In genomic region chr9:137688261-137688660, GRCh38 we compare ENCODE assay signal across 21 cellular contexts.
DNase-seq lines count a peak whose midpoint lies in the region; TF ChIP-seq lines count a peak whose summit lies in the region.
"Had no signal": no experiment of that assay in that cellular context is flagged by ENCODE, and none has a peak within 500 bp of the region (broad histone marks: within the 10 kb centered on the region; RNA-seq: fewer than 3 reads in every experiment).

No MANE protein-coding gene starts in this region.

- H3K27ac Mint-ChIP-seq in activated T-cell treated with anti-CD3 and anti-CD28 coated beads, Interleukin-2, amount 50 U/mL, for 24 hours: peak overlapping the region; percentile 10

- H3K36me3 ChIP-seq in SJCRH30 (0 out of 2 replicates have a peak, but pooled peaks cover 6% of the 10 kb centered on the region), neutrophil (no peaks in the 10 kb centered on the region)
- H3K36me3 ChIP-seq: BE2C, MG63 had no signal

- H3K27me3 ChIP-seq in SJCRH30 (no peaks in the 10 kb centered on the region), neutrophil (no peaks in the 10 kb centered on the region)
- H3K27me3 ChIP-seq: BE2C, MG63 had no signal

- no peaks in the 10 kb centered on the region for H3K27me3 Mint-ChIP-seq in activated T-cell treated with anti-CD3 and anti-CD28 coated beads, Interleukin-2, amount 50 U/mL, for 24 hours

- no peak for DNase-seq in activated T-cell treated with anti-CD3 and anti-CD28 coated beads, Interleukin-2, amount 50 U/mL, for 24 hours
- no peak for DNase-seq in activated T-cell treated with anti-CD3 and anti-CD28 coated beads, Interleukin-2, amount 50 U/mL, for 1 hour
- DNase-seq in SJCRH30: no peak
- DNase-seq in HK-2 (ENCODE audit: unreplicated experiment): no peak
- DNase-seq in erythroblast (lab: John Stamatoyannopoulos, UW): no peak
- DNase-seq in SW 1271 (lab: John Stamatoyannopoulos, UW): no peak
- DNase-seq: BE2C; DMS153; DND-41; MG63; NCI-H1105 treated with DMSO at 0.1 percent for 48 hours; NCI-H146; NCI-H1930; NCI-H2107; NCI-H446; NCI-H524 treated with DMSO at 0.1 percent for 48 hours; NCI-H82; NK-92 treated with Interleukin-12 subunit alpha and Interleukin-12 subunit beta, amount 100 ng/mL, for 24 hours; RPMI8226 had no signal

- no peak for TF ChIP-seq CTCF in neutrophil (IDR thresholded peaks at IDR 0.05)

- H3K4me1 ChIP-seq in SJCRH30 (peaks cover 15% of the 10 kb centered on the region; the same call in 1 of the 2 replicates), neutrophil (ENCODE audit: control insufficient read depth in 1 of 2, insufficient read depth in 1 of 2, low read depth in 1 of 2, low read length in 1 of 2) (peaks cover 58 to 64% of the 10 kb centered on the region in 2 experiments)
- H3K4me1 ChIP-seq: BE2C had no signal

- H3K27ac ChIP-seq in SJCRH30: peak overlapping the region; percentile 12
- peak overlapping the region; percentile 62 for H3K27ac ChIP-seq in neutrophil
- H3K27ac ChIP-seq: 22Rv1 had no signal

- peaks cover 57% of the 10 kb centered on the region for H3K4me1 Mint-ChIP-seq in activated T-cell treated with anti-CD3 and anti-CD28 coated beads, Interleukin-2, amount 50 U/mL, for 24 hours (ENCODE audit: low read depth)

- TF ChIP-seq POLR2A in erythroblast (IDR thresholded peaks at IDR 0.05; ENCODE audit: low read length): no peak

- no peak overlapping the region for H3K4me3 Mint-ChIP-seq in activated T-cell treated with anti-CD3 and anti-CD28 coated beads, Interleukin-2, amount 50 U/mL, for 24 hours

- no peaks in the 10 kb centered on the region for H3K9me3 Mint-ChIP-seq in activated T-cell treated with anti-CD3 and anti-CD28 coated beads, Interleukin-2, amount 50 U/mL, for 24 hours

- H3K4me3 ChIP-seq in SJCRH30 (no peak overlapping the region), neutrophil (ENCODE audit: low read depth in 1 of 2, low read length in 1 of 2) (no peak overlapping the region)
- H3K4me3 ChIP-seq: MG63 had no signal

- H3K36me3 Mint-ChIP-seq in activated T-cell treated with anti-CD3 and anti-CD28 coated beads, Interleukin-2, amount 50 U/mL, for 24 hours (ENCODE audit: low read depth): peaks cover 30% of the 10 kb centered on the region

- H3K9me3 ChIP-seq in SJCRH30 (replicated peaks) (no peaks in the 10 kb centered on the region), neutrophil (no peaks in the 10 kb centered on the region)
- H3K9me3 ChIP-seq: BE2C, MG63 had no signal
